Comparison of ENCODE assay signal across 10 cellular contexts in the genomic region with DNA sequence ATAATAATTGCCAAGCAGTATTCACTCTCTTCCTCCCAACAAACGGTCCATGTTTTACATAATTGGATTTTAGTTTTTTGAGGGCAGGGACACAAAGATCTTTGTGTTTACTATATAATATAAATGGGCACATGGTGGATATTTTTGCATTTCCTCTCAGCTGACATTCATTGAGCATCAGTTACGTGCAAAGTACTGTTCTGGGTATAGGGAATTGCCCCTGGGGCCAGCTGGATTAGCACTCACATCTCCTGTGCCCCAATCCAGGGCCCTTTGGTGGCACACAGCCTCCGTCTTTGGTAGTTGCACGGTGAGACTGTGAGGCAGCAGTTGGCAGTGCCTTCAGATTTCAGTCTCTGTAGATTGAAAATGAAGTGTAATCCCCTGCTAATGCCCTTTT. TPM values are rescaled to one million over a fixed set of nuclear protein-coding genes. Genes with fewer than 3 reads are reported as not detected.
DNase-seq lines count a peak whose midpoint lies in the region; ATAC-seq and TF ChIP-seq lines count a peak whose summit lies in the region.
"Had no signal": no experiment of that assay in that cellular context is flagged by ENCODE, and none has a peak within 500 bp of the region (broad histone marks: within the 10 kb centered on the region; RNA-seq: fewer than 3 reads in every experiment).

No MANE protein-coding gene starts in this region.

- H3K9ac ChIP-seq in HUES64 (ENCODE audit: low read depth, low read length) (no peak overlapping the region), mammary epithelial cell (ENCODE audit: insufficient read depth, low read length) (no peak overlapping the region)

- H3K27ac ChIP-seq in CD8-positive, alpha-beta memory T cell (ENCODE audit: low read depth, low read length), result no peak overlapping the region
- H3K27ac ChIP-seq in HUES64 (ENCODE audit: low read depth, low read length) (no peak overlapping the region), mammary epithelial cell (ENCODE audit: insufficient read depth, low read depth, low read length) (no peak overlapping the region)

- in situ Hi-C loops in mammary epithelial cell (cut with MboI; ENCODE audit: low sequenced_read_pairs in 2 of 2), result no loop called here

- dilution Hi-C loops in mammary epithelial cell (cut with HindIII; ENCODE audit: low sequenced_read_pairs), result no loop called here

- TF ChIP-seq CTCF in mammary epithelial cell (conservative IDR thresholded peaks at IDR 0.05 in 1 of 2, IDR thresholded peaks at IDR 0.05 in 1 of 2; ENCODE audit: extremely low read depth in 1 of 2, insufficient read depth in 1 of 2, low read depth in 1 of 2, low read length in 2 of 2), result no peak
- TF ChIP-seq CTCF in nephron progenitor cell (IDR thresholded peaks at IDR 0.05), result no peak

- no peak overlapping the region for H3K4me3 ChIP-seq in CD8-positive, alpha-beta memory T cell (ENCODE audit: low read length)
- H3K4me3 ChIP-seq in HUES64 (ENCODE audit: low read length) (peak overlapping the region; percentile 59; the same call in 1 of the 2 replicates), mammary epithelial cell (replicated peaks in 1 of 3; ENCODE audit: insufficient read depth in 1 of 3, low read depth in 2 of 3, low read length in 3 of 3) (no peak overlapping the region)

- no peaks in the 10 kb centered on the region for H3K9me3 Mint-ChIP-seq in CD8-positive, alpha-beta memory T cell
- peaks cover 15% of the 10 kb centered on the region for H3K9me3 Mint-ChIP-seq in nephron progenitor cell

- CTCF ChIA-PET in CD8-positive, alpha-beta memory T cell (lab: Charles Lee), result interaction anchor here (1.4 to 7.0 kb wide), 5 partner anchors 15 to 559 kb away, joined by 3 to 50 read pairs (median 9); partner anchors contain the start of gene ZNF782
- CTCF ChIA-PET in mammary epithelial cell (lab: Charles Lee; ENCODE audit: low non-redundant PET), result interaction anchor here (0.7 kb wide), 1 partner anchor 85 kb away, joined by 3 read pairs; no protein-coding TSS in a partner anchor

- intact Hi-C loops in mammary epithelial cell (cut with micrococcal nuclease), result no loop called here

- peaks cover 41 to 54% (median 49%) of the 10 kb centered on the region in 3 donors for H3K4me1 Mint-ChIP-seq in CD8-positive, alpha-beta memory T cell
- H3K4me1 Mint-ChIP-seq in nephron progenitor cell, result peaks cover 5% of the 10 kb centered on the region

- H3K9me3 ChIP-seq in CD8-positive, alpha-beta memory T cell (ENCODE audit: low read length), result no peaks in the 10 kb centered on the region
- H3K9me3 ChIP-seq in HUES64 (ENCODE audit: insufficient read depth, low read depth, low read length) (no peaks in the 10 kb centered on the region), mammary epithelial cell (replicated peaks; ENCODE audit: insufficient read depth, low read length) (no peaks in the 10 kb centered on the region)
- H3K9me3 ChIP-seq: heart left ventricle had no signal

- H3K27ac Mint-ChIP-seq in CD8-positive, alpha-beta memory T cell, result peak overlapping the region; percentile 4 to 95 (median 84)
- no peak overlapping the region for H3K27ac Mint-ChIP-seq in nephron progenitor cell

- POLR2A ChIA-PET in CD8-positive, alpha-beta memory T cell (lab: Charles Lee), result interaction anchor here (2.0 kb wide), 1 partner anchor 219 kb away, joined by 8 read pairs; the partner anchor contains the start of genes NCBP1 and TSTD2

- H3K79me2 ChIP-seq in mammary epithelial cell (ENCODE audit: insufficient read depth, low read length), result peaks cover 4% of the 10 kb centered on the region

- ATAC-seq in GM21737 (IDR thresholded peaks at IDR 0.05; ENCODE audit: unreplicated experiment) (no peak), GM18498 (IDR thresholded peaks at IDR 0.05; ENCODE audit: unreplicated experiment) (no peak), HG02981 (IDR thresholded peaks at IDR 0.05; ENCODE audit: unreplicated experiment) (no peak)
- ATAC-seq: heart left ventricle had no signal

- H3K4me1 ChIP-seq in CD8-positive, alpha-beta memory T cell (ENCODE audit: insufficient read depth, low read length), result peaks cover 19% of the 10 kb centered on the region
- no peaks in the 10 kb centered on the region; the same call in 1 of the 2 replicates for H3K4me1 ChIP-seq in HUES64 (ENCODE audit: insufficient read depth, low read length)
- H3K4me1 ChIP-seq in mammary epithelial cell (ENCODE audit: insufficient read depth, low read length), result peaks cover 10% of the 10 kb centered on the region

- DNase-seq in CD8-positive, alpha-beta memory T cell, result no peak
- DNase-seq in mammary epithelial cell (no peak), nephron progenitor cell (no peak)
- DNase-seq: heart left ventricle, MG63, NCI-H526 had no signal

- peaks cover 0 to 1% (median 0%) of the 10 kb centered on the region in 3 donors for H3K36me3 Mint-ChIP-seq in CD8-positive, alpha-beta memory T cell
- no peaks in the 10 kb centered on the region for H3K36me3 Mint-ChIP-seq in nephron progenitor cell (ENCODE audit: low read depth)

- peaks cover 4% of the 10 kb centered on the region for H3K27me3 ChIP-seq in CD8-positive, alpha-beta memory T cell (ENCODE audit: insufficient read depth, low read length, poor library complexity, severe bottlenecking)
- peaks cover 47% of the 10 kb centered on the region for H3K27me3 ChIP-seq in HUES64 (ENCODE audit: insufficient read depth, low read length)
- H3K27me3 ChIP-seq in mammary epithelial cell (ENCODE audit: insufficient read depth, low read length), result no peaks in the 10 kb centered on the region
- H3K27me3 ChIP-seq: heart left ventricle had no signal

- H3K4me3 Mint-ChIP-seq in CD8-positive, alpha-beta memory T cell, result peak overlapping the region; percentile 74 to 92 (median 82)
- H3K4me3 Mint-ChIP-seq in nephron progenitor cell, result peak overlapping the region; percentile 84

- H3K36me3 ChIP-seq in CD8-positive, alpha-beta memory T cell (ENCODE audit: insufficient read depth, low read length), result no peaks in the 10 kb centered on the region
- H3K36me3 ChIP-seq in HUES64 (ENCODE audit: insufficient read depth, low read length) (no peaks in the 10 kb centered on the region), mammary epithelial cell (ENCODE audit: insufficient read depth, low read length) (no peaks in the 10 kb centered on the region)
- H3K36me3 ChIP-seq: heart left ventricle, MG63 had no signal

- peak overlapping the region; percentile 95 for H3K4me2 ChIP-seq in mammary epithelial cell (ENCODE audit: insufficient read depth, low read depth, low read length)

- no peaks in the 10 kb centered on the region for H4K20me1 ChIP-seq in mammary epithelial cell (ENCODE audit: insufficient read depth, low read length)

- no TSS peak for BruUV-seq in mammary epithelial cell (replicated peaks; lab: Mats Ljungman, UMichigan)

- WGBS in HUES64, result 70% methylated on average over 4 of the region's 4 CpGs
- WGBS in mammary epithelial cell (ENCODE audit: low coverage, missing lambda C conversion rate), result 81% methylated on average over 3 of the region's 4 CpGs

- H3K27me3 Mint-ChIP-seq in CD8-positive, alpha-beta memory T cell, result peaks cover 2% of the 10 kb centered on the region in 2 donors
- peaks cover 79% of the 10 kb centered on the region for H3K27me3 Mint-ChIP-seq in nephron progenitor cell (ENCODE audit: low read depth, poor library complexity)

- no peak overlapping the region for H2AFZ ChIP-seq in mammary epithelial cell (ENCODE audit: low read depth, low read length)

RNA-seq across cellular contexts. Expression of gene TDRD7, which starts 1.6 kb away (rescaled TPM):
- total RNA-seq in CD8-positive, alpha-beta memory T cell, result 1 to 10 TPM; 5.4 to 6.1 TPM
- 8.0 TPM for polyA plus RNA-seq in CD8-positive, alpha-beta memory T cell
- polyA plus RNA-seq in HUES64 (2013, experiment 1 of 2), result 1.2 TPM
- 1.6 TPM for polyA plus RNA-seq in HUES64 (2013, experiment 2 of 2)
- 1 to 10 TPM; 8.5 to 8.9 TPM for total RNA-seq in mammary epithelial cell
- 5.7 TPM for polyA plus RNA-seq in mammary epithelial cell
- 16.4 TPM for polyA minus RNA-seq in mammary epithelial cell
